In the genomic region with DNA sequence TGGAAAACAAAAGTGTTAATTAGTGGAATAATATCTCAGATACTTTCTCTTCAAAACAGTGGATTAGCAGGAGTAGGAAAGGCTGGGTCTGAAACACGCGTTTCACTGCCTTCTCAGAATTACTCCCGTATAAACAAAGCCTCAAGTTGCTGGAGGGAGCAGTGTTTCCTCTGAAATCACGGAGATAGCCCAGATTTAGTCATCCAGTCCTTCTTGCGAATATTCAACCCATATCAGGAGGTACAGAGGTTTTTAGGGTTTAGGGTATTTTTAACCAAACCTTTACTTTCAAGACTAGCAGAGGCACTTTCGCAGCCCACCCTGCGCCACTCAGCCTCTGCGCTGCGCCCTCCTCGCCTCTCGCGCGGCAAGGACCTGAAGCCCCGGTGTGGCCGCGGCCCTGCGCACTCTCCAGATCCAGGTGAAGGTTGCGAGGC, we compare ENCODE assay signal across 8 cellular contexts. TPM values are rescaled to one million over a fixed set of nuclear protein-coding genes. Genes with fewer than 3 reads are reported as not detected.
DNase-seq lines count a peak whose midpoint lies in the region; ATAC-seq and TF ChIP-seq lines count a peak whose summit lies in the region.

No MANE protein-coding gene starts in this region.

- no peaks in the 10 kb centered on the region for H3K27me3 ChIP-seq in OCI-LY1 (ENCODE audit: insufficient read depth, low read length)
- H3K27me3 ChIP-seq in lower lobe of right lung (ENCODE audit: low read depth) = no peaks in the 10 kb centered on the region

- no peak overlapping the region for H3K9ac ChIP-seq in OCI-LY1 (ENCODE audit: low read length)

- H3K4me3 ChIP-seq in AG10803 (ENCODE audit: low read length) (peak overlapping the region; percentile 83), OCI-LY1 (ENCODE audit: low read depth, low read length, poor library complexity, severe bottlenecking) (peak overlapping the region; percentile 76), coronary artery (peak overlapping the region; percentile 91), lower lobe of right lung (peak overlapping the region; percentile 79)

- H3K9me3 ChIP-seq in OCI-LY1 (ENCODE audit: low read length) (no peaks in the 10 kb centered on the region), lower lobe of right lung (no peaks in the 10 kb centered on the region)

- no peaks in the 10 kb centered on the region for H4K20me1 ChIP-seq in OCI-LY1 (ENCODE audit: insufficient read depth, low read length)

- H3F3A ChIP-seq in OCI-LY1 (ENCODE audit: insufficient read depth, low read length) = no peaks in the 10 kb centered on the region

- H3K79me2 ChIP-seq in OCI-LY1 (ENCODE audit: insufficient read depth, low read length) = no peaks in the 10 kb centered on the region

- H2AFZ ChIP-seq in OCI-LY1 (ENCODE audit: low read length) = no peak overlapping the region

- intact Hi-C loops in lower lobe of right lung (cut with DNase I) = loop anchor here (5.0 kb wide), 1 partner anchor 127 kb away; no protein-coding TSS in a partner anchor

- no peaks in the 10 kb centered on the region for H3K9me2 ChIP-seq in OCI-LY1 (ENCODE audit: low read depth, low read length)

- peak; percentile 0 for ATAC-seq in GM21423 (IDR thresholded peaks at IDR 0.05; ENCODE audit: unreplicated experiment)
- ATAC-seq in lower lobe of right lung = peak in 1 of 2 donors; percentile 2
- ATAC-seq in GM19324 (IDR thresholded peaks at IDR 0.05; ENCODE audit: low FRiP score, unreplicated experiment) = no peak

- peaks cover 32% of the 10 kb centered on the region for H3K4me1 ChIP-seq in OCI-LY1 (ENCODE audit: insufficient read depth, low read length, severe bottlenecking)
- peaks cover 29% of the 10 kb centered on the region for H3K4me1 ChIP-seq in lower lobe of right lung

- H3K36me3 ChIP-seq in OCI-LY1 (ENCODE audit: insufficient read depth, low read length) = no peaks in the 10 kb centered on the region
- no peaks in the 10 kb centered on the region for H3K36me3 ChIP-seq in lower lobe of right lung

- H3K4me2 ChIP-seq in OCI-LY1 (ENCODE audit: low read length) = peak overlapping the region; percentile 99

- peak; percentile 68 for DNase-seq in AG10803 (ENCODE audit: low read depth)
- no peak for DNase-seq in coronary artery (ENCODE audit: low spot score)
- DNase-seq in lower lobe of right lung = no peak
- no peak for DNase-seq in NCI-H82 (lab: John Stamatoyannopoulos, UW)

- H3K27ac ChIP-seq in OCI-LY1 (ENCODE audit: low read depth, low read length, poor library complexity, severe bottlenecking) (no peak overlapping the region), coronary artery (peak overlapping the region; percentile 98), lower lobe of right lung (peak overlapping the region; percentile 99), temporal lobe (ENCODE audit: low read depth, low read length) (peak overlapping the region; percentile 80)

- TF ChIP-seq CTCF in AG10803 (conservative IDR thresholded peaks at IDR 0.05; ENCODE audit: low read length) (peak; percentile 24), OCI-LY1 (IDR thresholded peaks at IDR 0.05; ENCODE audit: low read length) (no peak), coronary artery (IDR thresholded peaks at IDR 0.05) (no peak), lower lobe of right lung (IDR thresholded peaks at IDR 0.05) (no peak)

RNA-seq across cellular contexts. Expression of a gene that starts 2.1 kb away (rescaled TPM):
- 30.6 TPM for total RNA-seq in lower lobe of right lung
- total RNA-seq in temporal lobe = 9.1 TPM

RNA-seq across cellular contexts. Expression of a gene that starts 55.1 kb away (rescaled TPM):
- total RNA-seq in lower lobe of right lung (19.1 TPM), temporal lobe (17.0 TPM)
